In genomic region chr9:134407123-134407779, GRCh38 we compare ENCODE assay signal across 8 cellular contexts.
DNase-seq lines count a peak whose midpoint lies in the region; ATAC-seq and TF ChIP-seq lines count a peak whose summit lies in the region.

No MANE protein-coding gene starts in this region.

- H2BK12ac ChIP-seq in neuronal stem cell (ENCODE audit: low read length), result peak overlapping the region; percentile 8

- TF ChIP-seq CTCF in CD8-positive, alpha-beta T cell (IDR thresholded peaks at IDR 0.05), result no peak
- TF ChIP-seq CTCF in RWPE2 (IDR thresholded peaks at IDR 0.05; ENCODE audit: poor library complexity, severe bottlenecking), result no peak
- no peak for TF ChIP-seq CTCF in fibroblast of villous mesenchyme (IDR thresholded peaks at IDR 0.05; ENCODE audit: insufficient read depth, low read depth, low read length)
- TF ChIP-seq CTCF in stomach (IDR thresholded peaks at IDR 0.05), result no peak

- peak overlapping the region; percentile 50 for H3K9ac ChIP-seq in neuronal stem cell (ENCODE audit: low read depth, low read length, poor library complexity)

- peak overlapping the region; percentile 9 for H4K91ac ChIP-seq in neuronal stem cell (ENCODE audit: low read depth, low read length, poor library complexity)

- H3K27ac ChIP-seq in CD8-positive, alpha-beta T cell (ENCODE audit: low read depth, low read length), result peak overlapping the region; percentile 24
- H3K27ac ChIP-seq in RWPE2 (ENCODE audit: poor library complexity, severe bottlenecking) (peak overlapping the region; percentile 58), neuronal stem cell (replicated peaks; ENCODE audit: low read length) (peak overlapping the region; percentile 67), stomach (peak overlapping the region; percentile 44 to 85 (median 74))

- H3K4me2 ChIP-seq in neuronal stem cell (ENCODE audit: insufficient read depth, low read length, poor library complexity, severe bottlenecking), result peak overlapping the region; percentile 43

- peak overlapping the region; percentile 16 for H3K23ac ChIP-seq in neuronal stem cell (ENCODE audit: low read depth, low read length, poor library complexity)

- H2BK15ac ChIP-seq in neuronal stem cell (ENCODE audit: low read length), result peak overlapping the region; percentile 62

- H3K27ac Mint-ChIP-seq in CD8-positive, alpha-beta T cell, result peak overlapping the region; percentile 62

- H3K4me3 Mint-ChIP-seq in CD8-positive, alpha-beta T cell, result peak overlapping the region; percentile 74

- peak overlapping the region; percentile 89 for H2BK5ac ChIP-seq in neuronal stem cell (ENCODE audit: low read length)

- peak overlapping the region; percentile 87 for H2BK120ac ChIP-seq in neuronal stem cell (ENCODE audit: low read depth, low read length)

- H4K8ac ChIP-seq in neuronal stem cell (ENCODE audit: low read depth, low read length), result peak overlapping the region; percentile 76

- POLR2A ChIA-PET in CD8-positive, alpha-beta T cell (lab: Charles Lee), result interaction anchor here (0.7 to 1.0 kb wide), 2 partner anchors 11 to 16 kb away, joined by 3 read pairs; no protein-coding TSS in a partner anchor

- H2AFZ ChIP-seq in neuronal stem cell (ENCODE audit: low read length), result no peak overlapping the region

- H3K9me3 Mint-ChIP-seq in CD8-positive, alpha-beta T cell, result no peaks in the 10 kb centered on the region

- H3K4me3 ChIP-seq in CD8-positive, alpha-beta T cell (ENCODE audit: low read depth, low read length), result peak overlapping the region; percentile 45
- H3K4me3 ChIP-seq in RWPE2 (ENCODE audit: severe bottlenecking), result no peak overlapping the region
- peak overlapping the region; percentile 38 for H3K4me3 ChIP-seq in fibroblast of villous mesenchyme (ENCODE audit: low read depth, low read length)
- peak overlapping the region in 1 of 2 donors; percentile 29 for H3K4me3 ChIP-seq in neuronal stem cell (ENCODE audit: low read length in 2 of 2)
- peak overlapping the region; percentile 13 to 31 (median 28) for H3K4me3 ChIP-seq in stomach

- intact Hi-C loops in CD8-positive, alpha-beta T cell (cut with DNase I, micrococcal nuclease), result loop anchor here (2.0 kb wide), 1 partner anchor 16 kb away; no protein-coding TSS in a partner anchor
- intact Hi-C loops in stomach (cut with DNase I; ENCODE audit: low total_unique reads), result no loop called here

- CTCF ChIA-PET in CD8-positive, alpha-beta T cell (lab: Charles Lee), result interaction anchor here (1.1 to 1.8 kb wide), 2 partner anchors 11 to 35 kb away, joined by 3 to 5 read pairs; no protein-coding TSS in a partner anchor

- no CpG with 5 or more reads among the region's 33 CpGs for WGBS in neuronal stem cell (ENCODE audit: extremely low coverage in 2 of 2, insufficient read length in 2 of 2, insufficient replicate concordance in 1 of 2), 2 donors
- 7 to 16% (median 10%) methylated on average over 16 to 33 of the region's 33 CpGs for WGBS in stomach, 5 donors

- H3K27me3 Mint-ChIP-seq in CD8-positive, alpha-beta T cell (ENCODE audit: low read depth), result no peaks in the 10 kb centered on the region

- peak overlapping the region; percentile 97 for H3K14ac ChIP-seq in neuronal stem cell (ENCODE audit: low read length)

- TF ChIP-seq EP300 in stomach (IDR thresholded peaks at IDR 0.05), result no peak

- no peaks in the 10 kb centered on the region for H3K27me3 ChIP-seq in CD8-positive, alpha-beta T cell (ENCODE audit: insufficient read depth, low read length)
- H3K27me3 ChIP-seq in RWPE2 (ENCODE audit: insufficient read depth, poor library complexity, severe bottlenecking), result no peaks in the 10 kb centered on the region
- H3K27me3 ChIP-seq in neuronal stem cell (ENCODE audit: control insufficient read depth in 3 of 3, insufficient read depth in 3 of 3, low read depth in 1 of 3, low read length in 3 of 3), result no peaks in the 10 kb centered on the region
- H3K27me3 ChIP-seq in stomach, result no peaks in the 10 kb centered on the region

- H3K9me3 ChIP-seq in CD8-positive, alpha-beta T cell (ENCODE audit: low read length), result no peaks in the 10 kb centered on the region
- H3K9me3 ChIP-seq in RWPE2 (ENCODE audit: severe bottlenecking), result no peaks in the 10 kb centered on the region
- H3K9me3 ChIP-seq in neuronal stem cell (replicated peaks in 1 of 2; ENCODE audit: control insufficient read depth in 2 of 2, insufficient read depth in 1 of 2, low read depth in 1 of 2, low read length in 2 of 2), result no peaks in the 10 kb centered on the region
- H3K9me3 ChIP-seq in stomach, result no peaks in the 10 kb centered on the region

- peaks cover 5% of the 10 kb centered on the region for H3K36me3 Mint-ChIP-seq in CD8-positive, alpha-beta T cell

- H3K36me3 ChIP-seq in CD8-positive, alpha-beta T cell (ENCODE audit: insufficient read depth, low read length), result no peaks in the 10 kb centered on the region
- H3K36me3 ChIP-seq in RWPE2 (ENCODE audit: low read depth) (peaks cover 16% of the 10 kb centered on the region), neuronal stem cell (replicated peaks in 1 of 2; ENCODE audit: control insufficient read depth in 2 of 2, insufficient read depth in 2 of 2, low read length in 2 of 2) (peaks cover 7 to 10% of the 10 kb centered on the region in 2 donors), stomach (peaks cover 17 to 36% (median 32%) of the 10 kb centered on the region in 4 donors)

- H3K4me1 ChIP-seq in CD8-positive, alpha-beta T cell (ENCODE audit: insufficient read depth, low read length), result peaks cover 55% of the 10 kb centered on the region
- H3K4me1 ChIP-seq in RWPE2 (ENCODE audit: insufficient read depth, poor library complexity, severe bottlenecking) (peaks cover 13% of the 10 kb centered on the region), neuronal stem cell (ENCODE audit: control insufficient read depth in 2 of 2, insufficient read depth in 1 of 2, low read depth in 1 of 2, low read length in 2 of 2) (peaks cover 15 to 22% of the 10 kb centered on the region in 2 donors), stomach (peaks cover 90 to 100% (median 99%) of the 10 kb centered on the region in 4 donors)

- H3K18ac ChIP-seq in neuronal stem cell (ENCODE audit: low read length), result peak overlapping the region; percentile 97

- peaks cover 34% of the 10 kb centered on the region for H3K4me1 Mint-ChIP-seq in CD8-positive, alpha-beta T cell (ENCODE audit: low read depth)

- ATAC-seq in CD8-positive, alpha-beta T cell, result peak; percentile 83
- peak; percentile 79 for ATAC-seq in GM19463 (IDR thresholded peaks at IDR 0.05; ENCODE audit: unreplicated experiment)
- peak; percentile 71 for ATAC-seq in RWPE2 (ENCODE audit: low read depth)

- TF ChIP-seq POLR2A in stomach (IDR thresholded peaks at IDR 0.05), result no peak

- H3K4ac ChIP-seq in neuronal stem cell (ENCODE audit: low read length), result peak overlapping the region; percentile 1

- peak overlapping the region; percentile 98 for H2AK5ac ChIP-seq in neuronal stem cell (ENCODE audit: low read depth, low read length)

- peaks cover 26% of the 10 kb centered on the region for H3K79me1 ChIP-seq in neuronal stem cell (ENCODE audit: low read depth, low read length)

- peak; percentile 52 to 87 (median 72) for DNase-seq in CD8-positive, alpha-beta T cell
- DNase-seq in HT1080 (ENCODE audit: low read depth) (peak; percentile 94), RWPE2 (ENCODE audit: low spot score) (peak; percentile 86), fibroblast of villous mesenchyme (ENCODE audit: low read depth) (peak; percentile 94), neuronal stem cell (ENCODE audit: low spot score) (peak; percentile 37), stomach (peak; percentile 91)
- DNase-seq in activated effector memory CD4-positive, alpha-beta T cell treated with Interleukin-2 at 50 U/mL for 16 hours, result peak; percentile 68

Comparison
In these comparisons a context has a peak if more than half of its experiments do, and no peak if none do; other contexts are left out.
1. DNase-seq: peak in every context shown above with its lines; median percentile 94 in HT1080; 94 in fibroblast of villous mesenchyme; 91 in stomach; 86 in RWPE2; 72 in CD8-positive, alpha-beta T cell; 68 in activated effector memory CD4-positive, alpha-beta T cell treated with Interleukin-2 at 50 U/mL for 16 hours; 37 in neuronal stem cell.
2. H3K27ac ChIP-seq: peak in every context shown above with its lines; median percentile 74 in stomach; 67 in neuronal stem cell; 58 in RWPE2; 24 in CD8-positive, alpha-beta T cell.